ENCODE assay signal across 8 cellular contexts in genomic region chr19:33301900-33302174, GRCh38. TPM values are rescaled to one million over a fixed set of nuclear protein-coding genes. Genes with fewer than 3 reads are reported as not detected.
A peak's percentile ranks its signal among the peaks of the same experiment; 100 is the strongest.
DNase-seq lines count a peak whose midpoint lies in the region; ATAC-seq and TF ChIP-seq lines count a peak whose summit lies in the region.

No MANE protein-coding gene starts in this region.

- peak overlapping the region; percentile 53 for H3K9ac ChIP-seq in mucosa of stomach (ENCODE audit: low read length)

- ATAC-seq in left cardiac atrium (no peak), HG03520 (IDR thresholded peaks at IDR 0.05; ENCODE audit: unreplicated experiment) (no peak), sciatic nerve (no peak)

- intact Hi-C loops in left cardiac atrium (cut with DNase I) (loop anchor here (10.0 kb wide), 2 partner anchors 63 to 103 kb away; no protein-coding TSS in a partner anchor), sciatic nerve (cut with DNase I) (loop anchor here (10.0 kb wide), 1 partner anchor 103 kb away; no protein-coding TSS in a partner anchor)

- H3K4me1 ChIP-seq in cardiac muscle cell (ENCODE audit: low read depth) (peaks cover 10% of the 10 kb centered on the region), ectodermal cell (ENCODE audit: control insufficient read depth, insufficient read depth, low read length) (peaks cover under 1% of the 10 kb centered on the region), mucosa of stomach (ENCODE audit: control insufficient read depth, insufficient read depth, low read length) (peaks cover 55% of the 10 kb centered on the region)

- peak in 1 of 2 donors; percentile 34 for DNase-seq in cardiac muscle cell (ENCODE audit: low read depth in 1 of 2, low spot score in 1 of 2)
- DNase-seq in left cardiac atrium = no peak
- no peak for DNase-seq in islet precursor cell
- no peak for DNase-seq in sciatic nerve (ENCODE audit: low spot score)
- no peak for DNase-seq in pons (ENCODE audit: low spot score)

- TF ChIP-seq CTCF in cardiac muscle cell (IDR thresholded peaks at IDR 0.05; ENCODE audit: low read depth, low read length) = no peak

- H3K27ac ChIP-seq in cardiac muscle cell (no peak overlapping the region), ectodermal cell (ENCODE audit: insufficient read depth, low read depth, low read length, poor library complexity, severe bottlenecking) (no peak overlapping the region)

- H3K27me3 ChIP-seq in cardiac muscle cell (peaks cover 33% of the 10 kb centered on the region), ectodermal cell (ENCODE audit: control insufficient read depth, insufficient read depth, low read length, poor library complexity, severe bottlenecking) (peaks cover 63% of the 10 kb centered on the region), mucosa of stomach (ENCODE audit: control insufficient read depth, insufficient read depth, low read length) (peaks cover 4% of the 10 kb centered on the region)

- H3K36me3 ChIP-seq in cardiac muscle cell (no peaks in the 10 kb centered on the region), ectodermal cell (ENCODE audit: control insufficient read depth, insufficient read depth, low read length) (no peaks in the 10 kb centered on the region), mucosa of stomach (ENCODE audit: control insufficient read depth, insufficient read depth, low read length) (no peaks in the 10 kb centered on the region)

- H3K9me3 ChIP-seq in cardiac muscle cell (ENCODE audit: low read depth) (no peaks in the 10 kb centered on the region), ectodermal cell (ENCODE audit: control insufficient read depth, low read length) (no peaks in the 10 kb centered on the region), mucosa of stomach (ENCODE audit: control insufficient read depth, low read length) (no peaks in the 10 kb centered on the region)

- H3K4me3 ChIP-seq in cardiac muscle cell (peak overlapping the region; percentile 35), ectodermal cell (ENCODE audit: insufficient read depth, low read depth, low read length) (peak overlapping the region; percentile 66), mucosa of stomach (ENCODE audit: low read length) (no peak overlapping the region)

- WGBS in ectodermal cell, 2 experiments = 1% methylated on average over 41 of the region's 41 CpGs

RNA-seq across cellular contexts. Expression of gene CEBPA, which starts 0.5 kb away (rescaled TPM):
- total RNA-seq in cardiac muscle cell (6.2 and 6.7 TPM in 2 replicates), left cardiac atrium (10 to 100 TPM; 21.0 to 41.8 TPM), sciatic nerve (20.4 TPM)
- 2.4 and 3.2 TPM in 2 replicates for polyA plus RNA-seq in cardiac muscle cell
- polyA plus RNA-seq in ectodermal cell (2013, experiment 1 of 4) = 0.98 TPM
- polyA plus RNA-seq in ectodermal cell (2013, experiment 2 of 4) = 0.82 TPM
- 1.2 TPM for polyA plus RNA-seq in ectodermal cell (2013, experiment 3 of 4)
- polyA plus RNA-seq in ectodermal cell (2013, experiment 4 of 4) = 0.93 TPM
